ENCODE assay signal across 17 cellular contexts in the genomic region with DNA sequence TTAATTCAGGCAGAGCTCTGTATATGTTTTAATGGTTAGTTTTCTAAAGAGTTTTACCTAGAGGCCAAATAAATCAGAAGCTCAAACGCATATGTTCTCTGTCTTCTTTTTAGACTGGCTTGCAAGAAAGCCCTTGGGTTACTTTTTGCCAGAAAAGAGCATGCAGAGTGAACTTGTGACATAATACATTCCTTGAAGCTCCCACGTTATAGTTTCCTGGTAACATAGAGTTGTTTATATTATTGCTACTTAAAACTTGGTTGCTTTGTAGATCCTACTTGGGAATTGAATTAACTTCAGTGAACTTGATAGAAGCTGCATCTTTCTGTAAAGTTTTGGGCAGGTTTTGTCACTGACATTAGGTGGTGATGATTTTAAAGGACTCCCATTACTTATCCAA.
DNase-seq lines count a peak whose midpoint lies in the region; TF ChIP-seq lines count a peak whose summit lies in the region.
"Had no signal": no experiment of that assay in that cellular context is flagged by ENCODE, and none has a peak within 500 bp of the region (broad histone marks: within the 10 kb centered on the region; RNA-seq: fewer than 3 reads in every experiment).

No MANE protein-coding gene starts in this region.

- POLR2A ChIA-PET in Caco-2 (lab: Charles Lee) = interaction anchor here (1.2 to 3.5 kb wide), 4 partner anchors 11 to 26 kb away, joined by 3 to 81 read pairs (median 10); no protein-coding TSS in a partner anchor

- H3K36me3 ChIP-seq in Caco-2 (ENCODE audit: control insufficient read depth, insufficient read depth, low read length) (no peaks in the 10 kb centered on the region), SJSA1 (peaks cover 7% of the 10 kb centered on the region; the same call in 1 of the 2 replicates), fibroblast of lung (ENCODE audit: control insufficient read depth, insufficient read depth, low read length) (no peaks in the 10 kb centered on the region)
- H3K36me3 ChIP-seq: BE2C had no signal

- H3K27ac ChIP-seq in SJSA1 (peak overlapping the region; percentile 60; the same call in 1 of the 2 replicates), fibroblast of lung (ENCODE audit: insufficient read depth, low read length) (peak overlapping the region; percentile 75)
- H3K27ac ChIP-seq: parathyroid adenoma had no signal

- H3K4me1 Mint-ChIP-seq in Caco-2 (ENCODE audit: low read depth, unreplicated experiment) (peaks cover 41% of the 10 kb centered on the region), osteocyte (ENCODE audit: unreplicated experiment) (peaks cover 57% of the 10 kb centered on the region)

- no peak overlapping the region for H3K4me3 ChIP-seq in Caco-2 (ENCODE audit: low read depth, low read length)
- H3K4me3 ChIP-seq in SJSA1 = no peak overlapping the region
- no peak overlapping the region for H3K4me3 ChIP-seq in fibroblast of lung (replicated peaks in 1 of 4; ENCODE audit: control extremely low read depth in 1 of 4, insufficient read depth in 1 of 4, low read depth in 3 of 4, low read length in 4 of 4)

- no peak overlapping the region for H2AFZ ChIP-seq in fibroblast of lung (ENCODE audit: low read length)
- H2AFZ ChIP-seq: parathyroid adenoma had no signal

- H3K4me2 ChIP-seq in fibroblast of lung (ENCODE audit: extremely low read depth, insufficient read depth, low read length) = no peak overlapping the region

- peak overlapping the region; percentile 89 for H3K27ac Mint-ChIP-seq in Caco-2 (ENCODE audit: unreplicated experiment)
- H3K27ac Mint-ChIP-seq in osteocyte (ENCODE audit: unreplicated experiment) = peak overlapping the region; percentile 86
- H3K27ac Mint-ChIP-seq: activated T-helper 1 cell treated with anti-CD3 and anti-CD28 coated beads, Interleukin-12 subunit alpha, Interleukin-12 subunit beta, Interleukin-2, Interleukin-4 antibody, amounts not matched to agents 30 ng/mL and 10 ng/mL and 1 ng/mL, durations not matched to agents 14 hours and 24 hours and 36 hours; T-helper 2 cell treated with Interferon-gamma antibody and Interleukin-4, amounts not matched to agents 5 μg/mL and 100 μg/mL, for 36 hours had no signal

- no peak overlapping the region for H3K4me3 Mint-ChIP-seq in Caco-2 (ENCODE audit: unreplicated experiment)
- no peak overlapping the region for H3K4me3 Mint-ChIP-seq in osteocyte (ENCODE audit: unreplicated experiment)
- H3K4me3 Mint-ChIP-seq: activated T-helper 1 cell treated with anti-CD3 and anti-CD28 coated beads, Interleukin-12 subunit alpha, Interleukin-12 subunit beta, Interleukin-2, Interleukin-4 antibody, amounts not matched to agents 30 ng/mL and 10 ng/mL and 1 ng/mL, durations not matched to agents 14 hours and 24 hours and 36 hours; T-helper 2 cell treated with Interferon-gamma antibody and Interleukin-4, amounts not matched to agents 5 μg/mL and 100 μg/mL, for 36 hours had no signal

- TSS peak; percentile 93 for BruUV-seq in Caco-2 (replicated peaks; lab: Mats Ljungman, UMichigan)

- peaks cover 95% of the 10 kb centered on the region for H3K79me2 ChIP-seq in fibroblast of lung (ENCODE audit: control insufficient read depth, insufficient read depth, low read length)
- H3K79me2 ChIP-seq: parathyroid adenoma had no signal

- peaks cover 75% of the 10 kb centered on the region for H3K4me1 ChIP-seq in Caco-2
- H3K4me1 ChIP-seq in SJSA1 (replicated peaks) = peaks cover 36% of the 10 kb centered on the region
- H3K4me1 ChIP-seq in fibroblast of lung (ENCODE audit: control insufficient read depth, extremely low read depth, insufficient read depth, low read length) = peaks cover 30% of the 10 kb centered on the region

- H3K9ac ChIP-seq in fibroblast of lung (ENCODE audit: insufficient read depth, low read length) = no peak overlapping the region
- H3K9ac ChIP-seq: parathyroid adenoma had no signal

- CTCF ChIA-PET in Caco-2 (lab: Charles Lee) = interaction anchor here (1.3 to 1.8 kb wide), 2 partner anchors 15 to 32 kb away, joined by 3 to 5 read pairs; no protein-coding TSS in a partner anchor

- no peaks in the 10 kb centered on the region for H3K9me3 Mint-ChIP-seq in Caco-2 (ENCODE audit: unreplicated experiment)
- no peaks in the 10 kb centered on the region for H3K9me3 Mint-ChIP-seq in osteocyte (ENCODE audit: unreplicated experiment)
- H3K9me3 Mint-ChIP-seq: activated T-helper 1 cell treated with anti-CD3 and anti-CD28 coated beads, Interleukin-12 subunit alpha, Interleukin-12 subunit beta, Interleukin-2, Interleukin-4 antibody, amounts not matched to agents 30 ng/mL and 10 ng/mL and 1 ng/mL, durations not matched to agents 14 hours and 24 hours and 36 hours; T-helper 2 cell treated with Interferon-gamma antibody and Interleukin-4, amounts not matched to agents 5 μg/mL and 100 μg/mL, for 36 hours had no signal

- H3K9me3 ChIP-seq in Caco-2 (no peaks in the 10 kb centered on the region), SJSA1 (replicated peaks) (no peaks in the 10 kb centered on the region), fibroblast of lung (ENCODE audit: control insufficient read depth, insufficient read depth, low read depth, low read length) (no peaks in the 10 kb centered on the region)
- H3K9me3 ChIP-seq: BE2C had no signal

- intact Hi-C loops in Caco-2 (cut with micrococcal nuclease; ENCODE audit: unreplicated experiment) = no loop called here

- H3K27me3 Mint-ChIP-seq in Caco-2 (ENCODE audit: insufficient read depth, unreplicated experiment) (no peaks in the 10 kb centered on the region), osteocyte (ENCODE audit: unreplicated experiment) (no peaks in the 10 kb centered on the region)

- H3K36me3 Mint-ChIP-seq in Caco-2 (ENCODE audit: insufficient read depth, unreplicated experiment) (peaks cover 17% of the 10 kb centered on the region), osteocyte (ENCODE audit: unreplicated experiment) (peaks cover 1% of the 10 kb centered on the region)

- no peak for DNase-seq in Caco-2
- no peak for DNase-seq in SJSA1 (ENCODE audit: low read depth in 1 of 2, low spot score in 2 of 2)
- peak; percentile 79 to 81 for DNase-seq in fibroblast of lung (ENCODE audit: low read depth in 2 of 2)
- DNase-seq in osteocyte (ENCODE audit: extremely low spot score, unreplicated experiment) = no peak
- no peak for DNase-seq in NCI-H1092 treated with DMSO at 0.1 percent for 48 hours (lab: John Stamatoyannopoulos, UW)
- no peak for DNase-seq in NAMALWA (ENCODE audit: low spot score)
- no peak for DNase-seq in T-helper 9 cell
- no peak for DNase-seq in activated T-cell treated with anti-CD3 and anti-CD28 coated beads for 4 hours
- DNase-seq: activated CD4-positive, alpha-beta T cell treated with anti-CD3 and anti-CD28 coated beads, Interleukin-2, amount 50 U/mL, for 1 hour; BE2C; Kasumi-1; kidney; NCI-H2081; NCI-H69 had no signal

- H3K27me3 ChIP-seq in Caco-2 (replicated peaks; ENCODE audit: control insufficient read depth, insufficient read depth, low read length) (no peaks in the 10 kb centered on the region), SJSA1 (replicated peaks) (no peaks in the 10 kb centered on the region), fibroblast of lung (ENCODE audit: control insufficient read depth, insufficient read depth, low read length) (no peaks in the 10 kb centered on the region)
- H3K27me3 ChIP-seq: BE2C had no signal

- no peak for TF ChIP-seq CTCF in Caco-2 (IDR thresholded peaks at IDR 0.05; ENCODE audit: insufficient read depth in 1 of 2, low read depth in 1 of 2, low read length in 1 of 2, severe bottlenecking in 1 of 2, unreplicated experiment in 1 of 2)
- TF ChIP-seq CTCF in fibroblast of lung (conservative IDR thresholded peaks at IDR 0.05 in 1 of 2, IDR thresholded peaks at IDR 0.05 in 1 of 2; ENCODE audit: low read depth in 1 of 2, low read length in 2 of 2) = no peak
- TF ChIP-seq CTCF in osteocyte (IDR thresholded peaks at IDR 0.05) = no peak

- no peaks in the 10 kb centered on the region for H4K20me1 ChIP-seq in fibroblast of lung (ENCODE audit: control insufficient read depth, extremely low read depth, insufficient read depth, low read length)

Comparison
In these comparisons a context has a peak if more than half of its experiments do, and no peak if none do; other contexts are left out.
1. DNase-seq: peak in fibroblast of lung (2 of 2); none in Caco-2 (0 of 2), SJSA1 (0 of 2), osteocyte (single experiment), NCI-H1092 treated with DMSO at 0.1 percent for 48 hours (single experiment), NAMALWA (single experiment), T-helper 9 cell (single experiment) and activated T-cell treated with anti-CD3 and anti-CD28 coated beads for 4 hours (single experiment).